Comparison of ENCODE assay signal across 1 cellular context in genomic region chr5:14359069-14360043, GRCh38.
TF ChIP-seq lines count a peak whose summit lies in the region.

No MANE protein-coding gene starts in this region.

TF ChIP-seq in GM23338, 12 proteins besides CTCF, POLR2A, EP300 and RAD21 (continued from another document):
- TF ChIP-seq ZNF462 (CRISPR knock-in tag; IDR thresholded peaks at IDR 0.05) (no peak), STAT1 (IDR thresholded peaks at IDR 0.05; ENCODE audit: unreplicated experiment) (no peak), ZNF114 (CRISPR knock-in tag; IDR thresholded peaks at IDR 0.05) (no peak), JUNB (IDR thresholded peaks at IDR 0.05; ENCODE audit: unreplicated experiment) (no peak), REST (IDR thresholded peaks at IDR 0.05; ENCODE audit: unreplicated experiment) (no peak), EZH2phosphoT487 (IDR thresholded peaks at IDR 0.05; ENCODE audit: unreplicated experiment) (no peak), CREB1 (CRISPR knock-in tag; IDR thresholded peaks at IDR 0.05; ENCODE audit: low read depth) (no peak), ETS1 (IDR thresholded peaks at IDR 0.05) (no peak)
